In the genomic region with DNA sequence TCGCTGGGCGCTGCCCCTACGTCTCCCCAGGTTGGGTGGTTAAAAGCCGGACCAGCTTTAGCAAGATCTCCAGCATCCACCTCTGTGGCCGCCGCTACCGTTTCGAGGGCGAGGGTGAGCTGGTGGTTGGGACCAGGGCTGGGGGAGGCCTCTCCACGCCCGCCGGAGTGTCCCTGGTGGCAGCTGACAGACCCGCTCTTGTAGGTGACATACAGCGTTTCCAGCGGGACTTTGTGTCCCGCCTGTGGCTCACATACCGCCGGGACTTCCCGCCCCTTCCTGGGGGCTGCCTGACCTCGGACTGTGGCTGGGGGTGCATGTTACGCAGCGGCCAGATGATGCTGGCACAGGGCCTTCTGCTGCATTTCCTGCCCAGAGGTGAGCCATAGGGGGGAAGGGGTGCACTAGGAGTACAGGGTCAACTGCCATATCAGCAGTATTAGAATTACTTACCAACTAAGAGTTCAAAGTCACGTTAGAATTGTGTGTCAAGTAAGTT, we compare ENCODE assay signal across 7 cellular contexts. TPM values are rescaled to one million over a fixed set of nuclear protein-coding genes. Genes with fewer than 3 reads are reported as not detected.
A peak's percentile ranks its signal among the peaks of the same experiment; 100 is the strongest.
DNase-seq lines count a peak whose midpoint lies in the region; ATAC-seq and TF ChIP-seq lines count a peak whose summit lies in the region.

No MANE protein-coding gene starts in this region.

- H3K27ac ChIP-seq in HUES6 (ENCODE audit: low read depth, low read length) (no peak overlapping the region), stomach smooth muscle (ENCODE audit: low read length) (peak overlapping the region; percentile 76)

- H3K9ac ChIP-seq in HUES6 (ENCODE audit: low read length) (no peak overlapping the region), stomach smooth muscle (ENCODE audit: low read length in 2 of 2) (peak overlapping the region; percentile 90 to 94)

- H3K36me3 Mint-ChIP-seq in activated naive CD4-positive, alpha-beta T cell treated with anti-CD3 and anti-CD28 coated beads, Interleukin-2, amount 50 U/mL, for 72 hours: peaks cover 0 to 8% of the 10 kb centered on the region in 2 donors

- ATAC-seq in activated naive CD4-positive, alpha-beta T cell treated with anti-CD3 and anti-CD28 coated beads, Interleukin-2, amount 50 U/mL, for 72 hours: peak in 1 of 2 donors; percentile 32

- H3K4me1 ChIP-seq in HUES6 (ENCODE audit: control insufficient read depth, insufficient read depth, low read length): peaks cover 4% of the 10 kb centered on the region; the same call in 1 of the 2 replicates
- peaks cover 18% of the 10 kb centered on the region for H3K4me1 ChIP-seq in stomach smooth muscle (ENCODE audit: control insufficient read depth, insufficient read depth, low read length)

- H3K27me3 ChIP-seq in HUES6 (ENCODE audit: control insufficient read depth, insufficient read depth, low read length) (no peaks in the 10 kb centered on the region), kidney epithelial cell (ENCODE audit: control insufficient read depth, insufficient read depth, low read length) (no peaks in the 10 kb centered on the region), stomach smooth muscle (ENCODE audit: control insufficient read depth in 1 of 2, insufficient read depth in 2 of 2, low read length in 2 of 2) (no peaks in the 10 kb centered on the region)

- no peak for TF ChIP-seq CTCF in kidney epithelial cell (IDR thresholded peaks at IDR 0.05; ENCODE audit: insufficient read depth, low read length, poor library complexity, severe bottlenecking)

- H3K9me3 Mint-ChIP-seq in activated naive CD4-positive, alpha-beta T cell treated with anti-CD3 and anti-CD28 coated beads, Interleukin-2, amount 50 U/mL, for 72 hours: no peaks in the 10 kb centered on the region

- H3K9me3 ChIP-seq in HUES6 (ENCODE audit: control insufficient read depth, insufficient read depth, low read depth, low read length): no peaks in the 10 kb centered on the region
- no peaks in the 10 kb centered on the region for H3K9me3 ChIP-seq in stomach smooth muscle (ENCODE audit: control insufficient read depth in 2 of 2, low read length in 2 of 2)

- DNase-seq in activated naive CD4-positive, alpha-beta T cell treated with anti-CD3 and anti-CD28 coated beads, Interleukin-2, amount 50 U/mL, for 72 hours (ENCODE audit: low spot score in 2 of 2): no peak
- DNase-seq in kidney epithelial cell (ENCODE audit: low read depth) (no peak), NCI-H1048 (lab: John Stamatoyannopoulos, UW) (no peak), DMS79 (lab: John Stamatoyannopoulos, UW) (no peak), NCI-H1930 (lab: John Stamatoyannopoulos, UW) (no peak)

- peaks cover 26% of the 10 kb centered on the region for H3K36me3 ChIP-seq in HUES6 (ENCODE audit: control insufficient read depth, insufficient read depth, low read length)
- peaks cover 1% of the 10 kb centered on the region for H3K36me3 ChIP-seq in kidney epithelial cell (ENCODE audit: control insufficient read depth, insufficient read depth, low read length)
- peaks cover 6 to 8% of the 10 kb centered on the region in 2 donors for H3K36me3 ChIP-seq in stomach smooth muscle (ENCODE audit: control insufficient read depth in 2 of 2, insufficient read depth in 2 of 2, low read length in 2 of 2)

- peak overlapping the region; percentile 92 to 98 for H3K27ac Mint-ChIP-seq in activated naive CD4-positive, alpha-beta T cell treated with anti-CD3 and anti-CD28 coated beads, Interleukin-2, amount 50 U/mL, for 72 hours

- peak overlapping the region; percentile 94 for H3K4me3 ChIP-seq in HUES6 (ENCODE audit: low read depth, low read length)
- peak overlapping the region; percentile 87 for H3K4me3 ChIP-seq in kidney epithelial cell (ENCODE audit: low read depth, low read length)
- peak overlapping the region; percentile 86 for H3K4me3 ChIP-seq in stomach smooth muscle (ENCODE audit: low read length in 2 of 2)

RNA-seq across cellular contexts. Expression of a gene that starts 1.1 kb away (rescaled TPM):
- 10 to 100 TPM; 21.0 to 67.4 TPM for total RNA-seq in activated naive CD4-positive, alpha-beta T cell treated with anti-CD3 and anti-CD28 coated beads, Interleukin-2, amount 50 U/mL, for 72 hours
- total RNA-seq in kidney epithelial cell: 38.5 and 47.1 TPM in 2 replicates

RNA-seq across cellular contexts. Expression of a gene that starts 21.0 kb away (rescaled TPM):
- 10 to 100 TPM; 55.6 to 62.7 TPM for total RNA-seq in activated naive CD4-positive, alpha-beta T cell treated with anti-CD3 and anti-CD28 coated beads, Interleukin-2, amount 50 U/mL, for 72 hours
- 18.4 and 19.8 TPM in 2 replicates for total RNA-seq in kidney epithelial cell

RNA-seq across cellular contexts. Expression of a gene that starts 24.0 kb away (rescaled TPM):
- total RNA-seq in activated naive CD4-positive, alpha-beta T cell treated with anti-CD3 and anti-CD28 coated beads, Interleukin-2, amount 50 U/mL, for 72 hours: 100 to 1,000 TPM in 1 of 2 donors, 10 to 100 TPM in 1; 43.4 to 248 TPM
- total RNA-seq in kidney epithelial cell: 3.6 and 6.2 TPM in 2 replicates

RNA-seq across cellular contexts. Expression of a gene that starts 27.6 kb away (rescaled TPM):
- under 1 TPM; 0.23 to 0.27 TPM for total RNA-seq in activated naive CD4-positive, alpha-beta T cell treated with anti-CD3 and anti-CD28 coated beads, Interleukin-2, amount 50 U/mL, for 72 hours
- 0.08 and 0.62 TPM in 2 replicates for total RNA-seq in kidney epithelial cell

RNA-seq across cellular contexts. Expression of a gene that starts 41.6 kb away (rescaled TPM):
- 10 to 100 TPM; 68.2 to 68.4 TPM for total RNA-seq in activated naive CD4-positive, alpha-beta T cell treated with anti-CD3 and anti-CD28 coated beads, Interleukin-2, amount 50 U/mL, for 72 hours
- 49.2 and 64.1 TPM in 2 replicates for total RNA-seq in kidney epithelial cell
